28 cellular contexts compared by ENCODE assay signal in genomic region chr22:21965762-21966288, GRCh38.
"Had no signal": no experiment of that assay in that cellular context is flagged by ENCODE, and none has a peak within 500 bp of the region (broad histone marks: within the 10 kb centered on the region; RNA-seq: fewer than 3 reads in every experiment).

No MANE protein-coding gene starts in this region.

- H3K27ac Mint-ChIP-seq: stimulated activated effector memory CD8-positive, alpha-beta T cell treated with anti-CD3 and anti-CD28 coated beads, Interleukin-12 subunit alpha, Interleukin-12 subunit beta, amount 100 ng/mL, for 72 hours; stimulated activated memory B cell treated with anti-CD40 and anti-IgM and Interleukin-4, amounts not matched to agents 10 μg/mL and 1 μg/mL and 100 μg/mL, for 72 hours; stimulated activated naive B cell treated with anti-CD40 and anti-IgM and Interleukin-4, amounts not matched to agents 10 μg/mL and 1 μg/mL and 100 μg/mL, for 72 hours; stimulated activated naive CD8-positive, alpha-beta T cell treated with anti-CD3 and anti-CD28 coated beads, Interleukin-15, Interleukin-2, amounts not matched to agents 100 ng/mL and 50 ng/mL, for 24 hours; type B pancreatic cell had no signal

- H3K4me3 ChIP-seq: stomach, suprapubic skin, testis, thoracic aorta, thyroid gland, tibial artery, tibial nerve, transverse colon, upper lobe of left lung, upper lobe of right lung, uterus, vagina had no signal

- ATAC-seq: stimulated activated effector memory CD8-positive, alpha-beta T cell treated with anti-CD3 and anti-CD28 coated beads, Interleukin-12 subunit alpha, Interleukin-12 subunit beta, amount 100 ng/mL, for 72 hours; stimulated activated memory B cell treated with anti-CD40 and anti-IgM and Interleukin-4, amounts not matched to agents 10 μg/mL and 1 μg/mL and 100 μg/mL, for 72 hours; stimulated activated naive B cell treated with anti-CD40 and anti-IgM and Interleukin-4, amounts not matched to agents 10 μg/mL and 1 μg/mL and 100 μg/mL, for 72 hours; stimulated activated naive CD8-positive, alpha-beta T cell treated with anti-CD3 and anti-CD28 coated beads, Interleukin-15, amount 100 ng/mL, for 72 hours; stimulated activated naive CD8-positive, alpha-beta T cell treated with anti-CD3 and anti-CD28 coated beads, Interleukin-15, Interleukin-2, amounts not matched to agents 100 U/mL and 50 U/mL, for 24 hours; upper lobe of right lung had no signal

- H3K27ac ChIP-seq: stomach, suprapubic skin, testis, thoracic aorta, thyroid gland, tibial artery, transverse colon, upper lobe of left lung, upper lobe of right lung, uterus, vagina had no signal

- H3K27me3 Mint-ChIP-seq: stimulated activated memory B cell treated with anti-CD40 and anti-IgM and Interleukin-4, amounts not matched to agents 10 μg/mL and 1 μg/mL and 100 μg/mL, for 72 hours; stimulated activated naive B cell treated with anti-CD40 and anti-IgM and Interleukin-4, amounts not matched to agents 10 μg/mL and 1 μg/mL and 100 μg/mL, for 72 hours; stimulated activated naive CD8-positive, alpha-beta T cell treated with anti-CD3 and anti-CD28 coated beads, Interleukin-15, amount 100 ng/mL, for 72 hours; stimulated activated naive CD8-positive, alpha-beta T cell treated with anti-CD3 and anti-CD28 coated beads, Interleukin-15, Interleukin-2, amounts not matched to agents 100 ng/mL and 50 ng/mL, for 24 hours; type B pancreatic cell had no signal

- H3K9me3 ChIP-seq: stomach, suprapubic skin, testis, thoracic aorta, thyroid gland, tibial artery, tibial nerve, transverse colon, upper lobe of left lung, upper lobe of right lung, uterus, vagina had no signal

- H3K4me1 Mint-ChIP-seq: stimulated activated effector memory CD8-positive, alpha-beta T cell treated with anti-CD3 and anti-CD28 coated beads, Interleukin-12 subunit alpha, Interleukin-12 subunit beta, amount 100 ng/mL, for 72 hours; stimulated activated memory B cell treated with anti-CD40 and anti-IgM and Interleukin-4, amounts not matched to agents 10 μg/mL and 1 μg/mL and 100 μg/mL, for 72 hours; stimulated activated naive CD8-positive, alpha-beta T cell treated with anti-CD3 and anti-CD28 coated beads, Interleukin-15, amount 100 ng/mL, for 72 hours had no signal

- H3K27me3 ChIP-seq: stomach, suprapubic skin, testis, thyroid gland, tibial artery, tibial nerve, transverse colon, upper lobe of left lung, upper lobe of right lung, uterus, vagina had no signal

- DNase-seq: stimulated activated CD4-positive, alpha-beta T cell treated with anti-CD3 and anti-CD28 coated beads, Interleukin-2, amount 100 ng/mL, for 48 hours; stimulated activated CD4-positive, alpha-beta T cell treated with anti-CD3 and anti-CD28 coated beads, Interleukin-4, amount 100 ng/mL, for 1 hour; stimulated activated CD4-positive, alpha-beta T cell treated with anti-CD3 and anti-CD28 coated beads, Interleukin-4, amount 100 ng/mL, for 24 hours; stimulated activated CD4-positive, alpha-beta T cell treated with anti-CD3 and anti-CD28 coated beads, Interleukin-4, amount 100 ng/mL, for 4 hours; stimulated activated CD8-positive, alpha-beta memory T cell treated with anti-CD3 and anti-CD28 coated beads, Interleukin-4, amount 100 ng/mL, for 48 hours; stimulated activated naive B cell treated with anti-CD40 and anti-IgM and Interleukin-4, amounts not matched to agents 10 μg/mL and 1 μg/mL and 100 μg/mL, for 72 hours; stimulated activated naive CD4-positive, alpha-beta T cell; stimulated activated naive CD4-positive, alpha-beta T cell treated with Interleukin-2 at 50 U/mL for 16 hours; stimulated activated naive CD8-positive, alpha-beta T cell treated with anti-CD3 and anti-CD28 coated beads, Interleukin-15, amount 100 ng/mL, for 72 hours; stimulated activated naive CD8-positive, alpha-beta T cell treated with anti-CD3 and anti-CD28 coated beads, Interleukin-15, Interleukin-2, amounts not matched to agents 100 U/mL and 50 U/mL, for 24 hours; stomach; substantia nigra; testis; thyroid gland; tibial artery; transverse colon; upper lobe of left lung; upper lobe of right lung; uterus had no signal

- FAIRE-seq: urothelium cell line had no signal

- H3K4me3 Mint-ChIP-seq: stimulated activated effector memory CD8-positive, alpha-beta T cell treated with anti-CD3 and anti-CD28 coated beads, Interleukin-12 subunit alpha, Interleukin-12 subunit beta, amount 100 ng/mL, for 72 hours; stimulated activated memory B cell treated with anti-CD40 and anti-IgM and Interleukin-4, amounts not matched to agents 10 μg/mL and 1 μg/mL and 100 μg/mL, for 72 hours; stimulated activated naive B cell treated with anti-CD40 and anti-IgM and Interleukin-4, amounts not matched to agents 10 μg/mL and 1 μg/mL and 100 μg/mL, for 72 hours; stimulated activated naive CD8-positive, alpha-beta T cell treated with anti-CD3 and anti-CD28 coated beads, Interleukin-15, amount 100 ng/mL, for 72 hours; stimulated activated naive CD8-positive, alpha-beta T cell treated with anti-CD3 and anti-CD28 coated beads, Interleukin-15, Interleukin-2, amounts not matched to agents 100 ng/mL and 50 ng/mL, for 24 hours; type B pancreatic cell had no signal

- H3K36me3 ChIP-seq: uterus had no signal

- H3K4me1 ChIP-seq: suprapubic skin, thyroid gland, tibial artery, tibial nerve, transverse colon, upper lobe of left lung, upper lobe of right lung, uterus, vagina had no signal
